In the genomic region with DNA sequence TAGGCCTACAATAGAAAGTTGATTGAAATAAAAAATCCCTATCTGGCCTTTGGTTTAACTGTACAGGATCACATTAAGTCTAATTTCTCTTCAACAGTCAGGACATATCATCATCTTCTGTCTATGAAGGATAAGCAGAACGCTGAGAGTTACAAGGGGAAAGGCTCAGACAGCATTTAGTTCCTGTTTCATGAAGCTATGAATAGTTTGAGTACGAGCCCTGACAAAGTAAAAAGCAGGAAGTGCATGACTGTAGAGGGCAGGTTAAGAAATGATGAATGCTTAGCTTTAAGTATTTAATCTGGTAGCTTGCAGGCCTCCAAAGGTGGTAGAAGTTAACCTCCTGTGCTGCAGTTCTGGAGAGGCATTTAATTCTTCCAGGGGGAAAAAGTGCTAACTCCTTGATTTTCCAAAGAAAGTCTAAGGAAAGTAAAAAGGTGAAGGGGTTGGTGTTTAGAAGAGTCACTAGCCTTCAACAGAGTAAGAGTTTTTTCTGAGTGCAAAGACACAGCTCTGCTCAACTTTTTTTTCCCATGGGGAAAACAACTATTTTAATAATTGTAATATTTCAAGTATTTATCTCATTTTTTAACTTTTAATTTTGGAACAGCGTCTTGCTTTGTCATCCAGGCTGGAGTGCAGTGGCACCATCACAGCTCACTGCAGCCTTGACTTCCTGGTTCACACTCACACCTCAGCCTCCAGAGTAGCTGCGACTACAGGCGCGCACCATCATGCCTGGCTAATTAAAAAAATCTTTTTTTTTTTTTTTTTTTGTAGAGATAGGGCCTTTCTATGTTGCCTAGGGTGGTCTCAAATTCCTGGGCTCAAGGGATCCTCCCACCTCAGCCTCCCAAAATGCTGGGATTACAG, we compare ENCODE assay signal across 8 cellular contexts.
DNase-seq lines count a peak whose midpoint lies in the region; ATAC-seq lines count a peak whose summit lies in the region.

No MANE protein-coding gene starts in this region.

- DNase-seq in activated T-helper 1 cell treated with anti-CD3 and anti-CD28 coated beads, Interleukin-12 subunit alpha, Interleukin-12 subunit beta, Interleukin-2, Interleukin-4 antibody, amounts not matched to agents 30 ng/mL and 10 ng/mL and 1 ng/mL, durations not matched to agents 14 hours and 24 hours and 36 hours (ENCODE audit: low spot score) = no peak
- peak; percentile 12 to 25 for DNase-seq in memory B cell (ENCODE audit: low spot score in 2 of 2)
- no peak for DNase-seq in middle frontal gyrus (ENCODE audit: extremely low spot score, low spot score)
- DNase-seq in NCI-H1694 (lab: John Stamatoyannopoulos, UW) = no peak
- DNase-seq in DMS53 treated with DMSO at 0.1 percent for 48 hours (lab: John Stamatoyannopoulos, UW; ENCODE audit: unreplicated experiment) = no peak

- no peak overlapping the region for H3K4me3 Mint-ChIP-seq in activated T-helper 1 cell treated with anti-CD3 and anti-CD28 coated beads, Interleukin-12 subunit alpha, Interleukin-12 subunit beta, Interleukin-2, Interleukin-4 antibody, amounts not matched to agents 30 ng/mL and 10 ng/mL and 1 ng/mL, durations not matched to agents 14 hours and 24 hours and 36 hours
- H3K4me3 Mint-ChIP-seq in memory B cell = peak overlapping the region; percentile 56

- peak overlapping the region; percentile 49 to 82 (median 69) for H3K4me2 ChIP-seq in BLaER1 treated with 17β-estradiol and CSF1 and Interleukin-3, amounts not matched to agents 10 nM and 100 nM

- H3K4me3 ChIP-seq in BLaER1 treated with 17β-estradiol and CSF1 and Interleukin-3, amounts not matched to agents 10 nM and 100 nM = peak overlapping the region in 1 of 10 experiments; percentile 5; a peak in 1 of 20 replicates

- H3K27ac ChIP-seq in BLaER1 treated with 17β-estradiol and CSF1 and Interleukin-3, amounts not matched to agents 10 nM and 100 nM = peak overlapping the region; percentile 64 to 79 (median 73); a peak in 21 of 22 replicates

- peak overlapping the region; percentile 67 for H3K27ac Mint-ChIP-seq in activated T-helper 1 cell treated with anti-CD3 and anti-CD28 coated beads, Interleukin-12 subunit alpha, Interleukin-12 subunit beta, Interleukin-2, Interleukin-4 antibody, amounts not matched to agents 30 ng/mL and 10 ng/mL and 1 ng/mL, durations not matched to agents 14 hours and 24 hours and 36 hours
- H3K27ac Mint-ChIP-seq in memory B cell = peak overlapping the region; percentile 93

- H3K36me3 ChIP-seq in BLaER1 treated with 17β-estradiol and CSF1 and Interleukin-3, amounts not matched to agents 10 nM and 100 nM = peaks cover 41 to 88% (median 68%) of the 10 kb centered on the region in 11 experiments

- peaks cover 12% of the 10 kb centered on the region for H3K4me1 Mint-ChIP-seq in activated T-helper 1 cell treated with anti-CD3 and anti-CD28 coated beads, Interleukin-12 subunit alpha, Interleukin-12 subunit beta, Interleukin-2, Interleukin-4 antibody, amounts not matched to agents 30 ng/mL and 10 ng/mL and 1 ng/mL, durations not matched to agents 14 hours and 24 hours and 36 hours (ENCODE audit: low read depth)
- H3K4me1 Mint-ChIP-seq in memory B cell = peaks cover 11% of the 10 kb centered on the region

- intact Hi-C loops in activated T-helper 1 cell treated with anti-CD3 and anti-CD28 coated beads, Interleukin-12 subunit alpha, Interleukin-12 subunit beta, Interleukin-2, Interleukin-4 antibody, amounts not matched to agents 30 ng/mL and 10 ng/mL and 1 ng/mL, durations not matched to agents 14 hours and 24 hours and 36 hours (cut with micrococcal nuclease) = no loop called here

- peaks cover 13% of the 10 kb centered on the region for H3K36me3 Mint-ChIP-seq in activated T-helper 1 cell treated with anti-CD3 and anti-CD28 coated beads, Interleukin-12 subunit alpha, Interleukin-12 subunit beta, Interleukin-2, Interleukin-4 antibody, amounts not matched to agents 30 ng/mL and 10 ng/mL and 1 ng/mL, durations not matched to agents 14 hours and 24 hours and 36 hours (ENCODE audit: low read depth)
- H3K36me3 Mint-ChIP-seq in memory B cell = peaks cover 22% of the 10 kb centered on the region

- peaks cover 18 to 56% (median 24%) of the 10 kb centered on the region in 10 experiments for H3K4me1 ChIP-seq in BLaER1 treated with 17β-estradiol and CSF1 and Interleukin-3, amounts not matched to agents 10 nM and 100 nM

- H3K27me3 Mint-ChIP-seq in activated T-helper 1 cell treated with anti-CD3 and anti-CD28 coated beads, Interleukin-12 subunit alpha, Interleukin-12 subunit beta, Interleukin-2, Interleukin-4 antibody, amounts not matched to agents 30 ng/mL and 10 ng/mL and 1 ng/mL, durations not matched to agents 14 hours and 24 hours and 36 hours (ENCODE audit: insufficient read depth) = no peaks in the 10 kb centered on the region
- no peaks in the 10 kb centered on the region for H3K27me3 Mint-ChIP-seq in memory B cell

- ATAC-seq in GM19395 (IDR thresholded peaks at IDR 0.05; ENCODE audit: unreplicated experiment) (peak; percentile 99), HG03378 (IDR thresholded peaks at IDR 0.05; ENCODE audit: unreplicated experiment) (peak; percentile 100), memory B cell (ENCODE audit: low read depth) (peak; percentile 98)

- H4K20me1 ChIP-seq in BLaER1 treated with 17β-estradiol and CSF1 and Interleukin-3, amounts not matched to agents 10 nM and 100 nM = no peaks in the 10 kb centered on the region

- peaks cover 0 to 26% (median 16%) of the 10 kb centered on the region in 11 experiments; a peak in 20 of 22 replicates for H3K9me3 ChIP-seq in BLaER1 treated with 17β-estradiol and CSF1 and Interleukin-3, amounts not matched to agents 10 nM and 100 nM (replicated peaks in 1 of 11)

- H3K9me3 Mint-ChIP-seq in activated T-helper 1 cell treated with anti-CD3 and anti-CD28 coated beads, Interleukin-12 subunit alpha, Interleukin-12 subunit beta, Interleukin-2, Interleukin-4 antibody, amounts not matched to agents 30 ng/mL and 10 ng/mL and 1 ng/mL, durations not matched to agents 14 hours and 24 hours and 36 hours = peaks cover 5% of the 10 kb centered on the region
- peaks cover 1% of the 10 kb centered on the region for H3K9me3 Mint-ChIP-seq in memory B cell

- H3K9ac ChIP-seq in BLaER1 treated with 17β-estradiol and CSF1 and Interleukin-3, amounts not matched to agents 10 nM and 100 nM = peak overlapping the region; percentile 29 to 68 (median 49); a peak in 18 of 22 replicates

- no peaks in the 10 kb centered on the region for H3K27me3 ChIP-seq in BLaER1 treated with 17β-estradiol and CSF1 and Interleukin-3, amounts not matched to agents 10 nM and 100 nM

Comparison
In these comparisons a context has a peak if more than half of its experiments do, and no peak if none do; other contexts are left out.
1. DNase-seq: peak in memory B cell (2 of 2); none in activated T-helper 1 cell treated with anti-CD3 and anti-CD28 coated beads, Interleukin-12 subunit alpha, Interleukin-12 subunit beta, Interleukin-2, Interleukin-4 antibody, amounts not matched to agents 30 ng/mL and 10 ng/mL and 1 ng/mL, durations not matched to agents 14 hours and 24 hours and 36 hours (single experiment), middle frontal gyrus (single experiment), NCI-H1694 (single experiment) and DMS53 treated with DMSO at 0.1 percent for 48 hours (single experiment).
2. Peak in every context shown above with its lines, with median percentiles within 50 percentile points of each other: ATAC-seq.